In the genomic region with DNA sequence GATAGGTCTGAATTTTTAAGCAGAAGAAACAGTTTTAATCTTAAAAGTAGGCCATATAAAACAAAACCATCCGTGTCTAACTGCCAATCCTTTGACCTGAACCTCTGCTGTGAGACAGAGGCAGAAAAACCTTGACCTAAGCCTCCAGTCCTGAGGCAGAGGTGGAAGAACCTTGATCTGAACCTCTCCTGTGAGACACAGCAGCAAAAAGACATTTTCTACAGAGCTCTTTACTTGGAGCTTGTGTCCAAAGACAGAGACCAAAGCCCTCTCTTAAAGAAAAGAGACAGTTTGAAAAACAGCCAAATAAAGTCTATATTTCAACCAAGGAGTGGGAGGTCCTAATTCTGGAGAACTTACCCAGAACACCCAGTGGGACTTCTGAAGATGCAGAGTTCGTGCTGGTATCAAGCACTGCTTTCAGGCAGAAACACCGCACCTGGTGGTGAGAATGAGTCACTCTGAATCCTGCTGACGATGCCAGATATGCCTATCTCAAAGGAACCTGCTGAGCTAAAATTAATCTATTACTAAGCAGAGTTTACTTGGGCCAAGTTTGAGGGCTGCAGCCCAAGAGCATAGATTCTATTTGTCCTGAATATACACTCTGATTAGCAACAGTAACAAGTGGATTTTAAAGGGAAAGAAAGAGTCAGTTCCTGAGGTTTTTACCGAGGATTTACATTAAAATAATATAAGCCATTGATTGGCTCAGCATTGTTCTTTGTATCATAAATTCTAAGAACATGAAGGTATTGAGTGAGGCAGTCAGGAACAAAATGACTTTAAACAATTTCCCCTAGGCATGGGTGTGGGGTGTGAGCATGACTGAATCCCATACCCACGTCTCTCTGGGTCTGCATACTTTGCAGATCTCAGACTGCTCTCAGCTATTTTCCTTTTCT, we compare ENCODE assay signal across 8 cellular contexts.
DNase-seq lines count a peak whose midpoint lies in the region; ATAC-seq, FAIRE-seq and TF ChIP-seq lines count a peak whose summit lies in the region.

No MANE protein-coding gene starts in this region.

- ATAC-seq in GM19023 (IDR thresholded peaks at IDR 0.05; ENCODE audit: unreplicated experiment), result peak; percentile 94
- ATAC-seq in HG02798 (IDR thresholded peaks at IDR 0.05; ENCODE audit: poor library complexity, unreplicated experiment), result peak; percentile 96
- peak; percentile 95 to 98 (median 96) for ATAC-seq in pancreas

- no peaks in the 10 kb centered on the region for H3K36me3 ChIP-seq in pancreas

- no peaks in the 10 kb centered on the region for H3K9me3 ChIP-seq in pancreas

- FAIRE-seq in RCC 7860 (lab: Jason Lieb, UNC), result peak; percentile 64
- FAIRE-seq in pancreas (lab: Jason Lieb, UNC), result no peak

- intact Hi-C loops in pancreas (cut with DNase I), result no loop called here

- H3K27me3 ChIP-seq in pancreas, result no peaks in the 10 kb centered on the region

- DNase-seq in RCC 7860 (ENCODE audit: low spot score) (peak; percentile 50), pancreas (peak in 4 of 6 donors; percentile 76 to 88 (median 82)), NCI-H1105 (lab: John Stamatoyannopoulos, UW) (no peak), HK-2 (ENCODE audit: unreplicated experiment) (no peak), T-helper 1 cell (no peak), NCI-H524 (lab: John Stamatoyannopoulos, UW) (no peak)

- peak overlapping the region in 2 of 4 donors; percentile 2 to 31 for H3K4me3 ChIP-seq in pancreas

- WGBS in pancreas, 2 donors, result 12 to 15% methylated on average over 6 of the region's 6 CpGs

- peak overlapping the region; percentile 51 to 77 (median 64) for H3K27ac ChIP-seq in pancreas

- H3K4me1 ChIP-seq in pancreas, result peaks cover 0 to 12% (median 11%) of the 10 kb centered on the region in 3 donors

- TF ChIP-seq CTCF in pancreas (IDR thresholded peaks at IDR 0.05), result peak in 1 of 4 donors; percentile 32

Comparison
In these comparisons a context has a peak if more than half of its experiments do, and no peak if none do; other contexts are left out.
1. DNase-seq: peak in RCC 7860 (single experiment) and pancreas (4 of 6); none in NCI-H1105 (single experiment), HK-2 (single experiment), T-helper 1 cell (0 of 5) and NCI-H524 (0 of 2).
2. Peak in every context shown above with its lines, with median percentiles within 50 percentile points of each other: ATAC-seq.